In genomic region chr16:3129137-3130131, GRCh38 we compare ENCODE assay signal across 8 cellular contexts. TPM values are rescaled to one million over a fixed set of nuclear protein-coding genes. Genes with fewer than 3 reads are reported as not detected.
DNase-seq lines count a peak whose midpoint lies in the region; ATAC-seq and TF ChIP-seq lines count a peak whose summit lies in the region.

No MANE protein-coding gene starts in this region.

- H3K9me3 ChIP-seq in CD8-positive, alpha-beta memory T cell (ENCODE audit: low read length) = no peaks in the 10 kb centered on the region
- no peaks in the 10 kb centered on the region for H3K9me3 ChIP-seq in right cardiac atrium (ENCODE audit: control insufficient read depth, low read length)

- peaks cover 34% of the 10 kb centered on the region for H3K4me1 ChIP-seq in CD8-positive, alpha-beta memory T cell (ENCODE audit: insufficient read depth, low read length)
- no peaks in the 10 kb centered on the region for H3K4me1 ChIP-seq in right cardiac atrium (ENCODE audit: control insufficient read depth, insufficient read depth, low read length)

- CTCF ChIA-PET in CD8-positive, alpha-beta memory T cell (lab: Charles Lee) = interaction anchor here (0.6 to 14.6 kb wide), 39 partner anchors 10 to 380 kb away, joined by 3 to 278 read pairs (median 5); partner anchors contain the start of genes BICDL2, IL32, ZNF174 and ZSCAN10

- H3K27me3 ChIP-seq in CD8-positive, alpha-beta memory T cell (ENCODE audit: insufficient read depth, low read length, poor library complexity, severe bottlenecking) = no peaks in the 10 kb centered on the region
- H3K27me3 ChIP-seq in right cardiac atrium (ENCODE audit: control insufficient read depth, insufficient read depth) = no peaks in the 10 kb centered on the region

- no peaks in the 10 kb centered on the region for H3K27me3 Mint-ChIP-seq in CD8-positive, alpha-beta memory T cell

- peaks cover 43 to 66% (median 52%) of the 10 kb centered on the region in 3 donors for H3K4me1 Mint-ChIP-seq in CD8-positive, alpha-beta memory T cell

- no peaks in the 10 kb centered on the region for H3K9me3 Mint-ChIP-seq in CD8-positive, alpha-beta memory T cell

- 11% methylated on average over 28 of the region's 28 CpGs for WGBS in right cardiac atrium

- peak; percentile 97 for TF ChIP-seq CTCF in retinal pigment epithelial cell (conservative IDR thresholded peaks at IDR 0.05; ENCODE audit: low read depth, low read length)

- ATAC-seq in GM21381 (IDR thresholded peaks at IDR 0.05; ENCODE audit: unreplicated experiment) (peak; percentile 45), right cardiac atrium (peak; percentile 74 to 76), HG02840 (IDR thresholded peaks at IDR 0.05; ENCODE audit: low FRiP score, unreplicated experiment) (no peak)

- peak overlapping the region; percentile 71 to 96 (median 88) for H3K27ac Mint-ChIP-seq in CD8-positive, alpha-beta memory T cell

- H3K36me3 Mint-ChIP-seq in CD8-positive, alpha-beta memory T cell = peaks cover 0 to 29% (median 2%) of the 10 kb centered on the region in 3 donors

- peak overlapping the region; percentile 62 for H3K27ac ChIP-seq in CD8-positive, alpha-beta memory T cell (ENCODE audit: low read depth, low read length)
- H3K27ac ChIP-seq in right cardiac atrium (ENCODE audit: low read length) = peak overlapping the region; percentile 74

- peak overlapping the region; percentile 87 to 96 (median 95) for H3K4me3 Mint-ChIP-seq in CD8-positive, alpha-beta memory T cell

- intact Hi-C loops in right cardiac atrium (cut with DNase I) = loop anchor here in 1 of 4 donors (5.0 kb wide), 1 partner anchor 67 kb away; no protein-coding TSS in a partner anchor

- peak overlapping the region; percentile 89 for H3K4me3 ChIP-seq in CD8-positive, alpha-beta memory T cell (ENCODE audit: low read length)
- peak overlapping the region; percentile 57 for H3K4me3 ChIP-seq in right cardiac atrium (ENCODE audit: low read length)
- H3K4me3 ChIP-seq in retinal pigment epithelial cell (ENCODE audit: low read length) = peak overlapping the region; percentile 26

- peak; percentile 64 to 89 (median 85) for DNase-seq in CD8-positive, alpha-beta memory T cell
- peak; percentile 80 for DNase-seq in NCI-H1694 (lab: John Stamatoyannopoulos, UW)
- DNase-seq in T follicular helper cell (ENCODE audit: low read depth) = peak; percentile 72
- peak in 53 of 56 donors; percentile 23 to 87 (median 62) for DNase-seq in amygdala (lab: John Stamatoyannopoulos, UW)
- peak; percentile 64 to 86 (median 84) for DNase-seq in right cardiac atrium
- DNase-seq in retinal pigment epithelial cell (ENCODE audit: low read depth) = peak; percentile 46

- POLR2A ChIA-PET in CD8-positive, alpha-beta memory T cell (lab: Charles Lee) = interaction anchor here (0.5 to 3.0 kb wide), 16 partner anchors 23 to 1158 kb away, joined by 3 to 28 read pairs (median 5); partner anchors contain the start of genes IL32 and TNFRSF12A

- H3K36me3 ChIP-seq in CD8-positive, alpha-beta memory T cell (ENCODE audit: insufficient read depth, low read length) = no peaks in the 10 kb centered on the region

RNA-seq across cellular contexts. Expression of gene ZNF213, which starts 5.4 kb away (rescaled TPM):
- total RNA-seq in CD8-positive, alpha-beta memory T cell = 10 to 100 TPM; 10.4 to 10.5 TPM
- polyA plus RNA-seq in CD8-positive, alpha-beta memory T cell = 3.8 TPM
- 1 to 10 TPM; 6.2 to 8.7 (median 7.6) TPM for total RNA-seq in right cardiac atrium
- polyA plus RNA-seq in right cardiac atrium = 7.2 TPM

RNA-seq across cellular contexts. Expression of gene ZNF205, which starts 17.0 kb away (rescaled TPM):
- total RNA-seq in CD8-positive, alpha-beta memory T cell = under 1 TPM in 1 of 2 experiments, not detected in 1; 0.11 TPM
- not detected for polyA plus RNA-seq in CD8-positive, alpha-beta memory T cell
- 10 to 100 TPM in 1 of 4 donors, 1 to 10 TPM in 3; 6.4 to 10.1 (median 9.2) TPM for total RNA-seq in right cardiac atrium
- polyA plus RNA-seq in right cardiac atrium = 10.9 TPM

RNA-seq across cellular contexts. Expression of gene ZSCAN10, which starts 30.3 kb away (rescaled TPM):
- total RNA-seq in CD8-positive, alpha-beta memory T cell = under 1 TPM in 1 of 2 experiments, not detected in 1; 0.15 TPM
- polyA plus RNA-seq in CD8-positive, alpha-beta memory T cell = not detected
- not detected for total RNA-seq in right cardiac atrium
- polyA plus RNA-seq in right cardiac atrium = not detected

RNA-seq across cellular contexts. Expression of gene OR1F1, which starts 58.6 kb away (rescaled TPM):
- not detected for total RNA-seq in CD8-positive, alpha-beta memory T cell
- not detected for polyA plus RNA-seq in CD8-positive, alpha-beta memory T cell
- total RNA-seq in right cardiac atrium = not detected
- not detected for polyA plus RNA-seq in right cardiac atrium

Comparison
In these comparisons a context has a peak if more than half of its experiments do, and no peak if none do; other contexts are left out.
1. H3K4me3 ChIP-seq: peak in every context shown above with its lines; median percentile 89 in CD8-positive, alpha-beta memory T cell; 57 in right cardiac atrium; 26 in retinal pigment epithelial cell.
2. RNA of gene ZNF205, which starts 17.0 kb away (total RNA-seq): 6.4 to 10.1 TPM in right cardiac atrium; 0.11 TPM in CD8-positive, alpha-beta memory T cell; every median in the first group is over 4 times any median in the second.
3. Peak in every context shown above with its lines, with median percentiles within 50 percentile points of each other: DNase-seq.